ENCODE assay signal across 14 cellular contexts in genomic region chr2:16014041-16014787, GRCh38.
DNase-seq lines count a peak whose midpoint lies in the region; ATAC-seq lines count a peak whose summit lies in the region.
"Had no signal": no experiment of that assay in that cellular context is flagged by ENCODE, and none has a peak within 500 bp of the region (broad histone marks: within the 10 kb centered on the region; RNA-seq: fewer than 3 reads in every experiment).

No MANE protein-coding gene starts in this region.

- H3K27ac Mint-ChIP-seq in immature natural killer cell = peak overlapping the region in 1 of 6 donors; percentile 26
- H3K27ac Mint-ChIP-seq: activated CD4-positive, alpha-beta T cell treated with anti-CD3 and anti-CD28 coated beads, Interleukin-2, amount 10 ng/mL, durations not matched to agents 7 days and 5 days; activated T-helper 1 cell treated with anti-CD3 and anti-CD28 coated beads, Interleukin-12 subunit alpha, Interleukin-12 subunit beta, Interleukin-2, Interleukin-4 antibody, amounts not matched to agents 30 ng/mL and 10 ng/mL and 1 ng/mL, durations not matched to agents 14 hours and 24 hours and 36 hours; memory B cell had no signal

- H3K9me3 Mint-ChIP-seq in immature natural killer cell = peaks cover 0 to 3% (median 0%) of the 10 kb centered on the region in 6 donors
- H3K9me3 Mint-ChIP-seq: activated CD4-positive, alpha-beta T cell treated with anti-CD3 and anti-CD28 coated beads, Interleukin-2, amount 10 ng/mL, durations not matched to agents 7 days and 5 days; activated T-helper 1 cell treated with anti-CD3 and anti-CD28 coated beads, Interleukin-12 subunit alpha, Interleukin-12 subunit beta, Interleukin-2, Interleukin-4 antibody, amounts not matched to agents 30 ng/mL and 10 ng/mL and 1 ng/mL, durations not matched to agents 14 hours and 24 hours and 36 hours; T-cell had no signal

- DNase-seq in H7 = peak; percentile 56
- DNase-seq in amygdala (lab: John Stamatoyannopoulos, UW) = peak in 45 of 56 donors; percentile 8 to 73 (median 42)
- DNase-seq in left kidney (ENCODE audit: low read depth, low spot score) = peak; percentile 84
- DNase-seq in retina = peak; percentile 48
- DNase-seq in immature natural killer cell = no peak
- DNase-seq in NCI-H1105 (lab: John Stamatoyannopoulos, UW) = no peak
- no peak for DNase-seq in stimulated activated CD4-positive, alpha-beta T cell treated with anti-CD3 and anti-CD28 coated beads, Interleukin-2, amount 100 ng/mL, for 48 hours
- DNase-seq: activated CD4-positive, alpha-beta T cell treated with anti-CD3 and anti-CD28 coated beads, Interleukin-2, amount 10 ng/mL, durations not matched to agents 7 days and 5 days; NCI-H2081; T-cell had no signal

- H3K4me1 Mint-ChIP-seq in immature natural killer cell = peaks cover 0 to 6% of the 10 kb centered on the region in 2 donors
- H3K4me1 Mint-ChIP-seq: activated CD4-positive, alpha-beta T cell treated with anti-CD3 and anti-CD28 coated beads, Interleukin-2, amount 10 ng/mL, durations not matched to agents 7 days and 5 days had no signal

- no peak overlapping the region for H3K4me3 ChIP-seq in H7 (ENCODE audit: insufficient read depth, low read depth, low read length)
- H3K4me3 ChIP-seq: body of pancreas had no signal

- H3K27me3 Mint-ChIP-seq in immature natural killer cell (ENCODE audit: low read depth in 3 of 3) = peaks cover 5 to 24% (median 17%) of the 10 kb centered on the region in 3 donors

- H3K27me3 ChIP-seq in H7 (ENCODE audit: control insufficient read depth, insufficient read depth, low read length) = no peaks in the 10 kb centered on the region; the same call in 1 of the 2 replicates

- no peak overlapping the region for H3K4me3 Mint-ChIP-seq in immature natural killer cell
- H3K4me3 Mint-ChIP-seq: activated CD4-positive, alpha-beta T cell treated with anti-CD3 and anti-CD28 coated beads, Interleukin-2, amount 10 ng/mL, durations not matched to agents 7 days and 5 days; activated T-helper 1 cell treated with anti-CD3 and anti-CD28 coated beads, Interleukin-12 subunit alpha, Interleukin-12 subunit beta, Interleukin-2, Interleukin-4 antibody, amounts not matched to agents 30 ng/mL and 10 ng/mL and 1 ng/mL, durations not matched to agents 14 hours and 24 hours and 36 hours; memory B cell had no signal

- H3K36me3 ChIP-seq in H7 (replicated peaks; ENCODE audit: control insufficient read depth, insufficient read depth, low read length) = no peaks in the 10 kb centered on the region

- H3K36me3 Mint-ChIP-seq in immature natural killer cell = peaks cover 0 to 4% (median 4%) of the 10 kb centered on the region in 3 donors
- H3K36me3 Mint-ChIP-seq: memory B cell, T-cell had no signal

- ATAC-seq in GM18519 (IDR thresholded peaks at IDR 0.05; ENCODE audit: low FRiP score, unreplicated experiment) = no peak
- ATAC-seq: body of pancreas, T-cell had no signal

Comparison
In these comparisons a context has a peak if more than half of its experiments do, and no peak if none do; other contexts are left out.
1. DNase-seq: peak in H7 (single experiment), amygdala (45 of 56), left kidney (single experiment) and retina (single experiment); none in immature natural killer cell (0 of 3), NCI-H1105 (single experiment) and stimulated activated CD4-positive, alpha-beta T cell treated with anti-CD3 and anti-CD28 coated beads, Interleukin-2, amount 100 ng/mL, for 48 hours (0 of 2).